6 cellular contexts compared by ENCODE assay signal in genomic region chr21:9001890-9002663, GRCh38.
A peak's percentile ranks its signal among the peaks of the same experiment; 100 is the strongest.
DNase-seq lines count a peak whose midpoint lies in the region; ATAC-seq, FAIRE-seq and TF ChIP-seq lines count a peak whose summit lies in the region.
"Not testable (repeated sequence)": the region's sequence is repeated elsewhere in the genome, so short reads cannot be mapped to it uniquely, and the experiment has no call there.

No MANE protein-coding gene starts in this region.

- in situ Hi-C loops in Panc1 (cut with HindIII; ENCODE audit: low pct_unique_long_range_greater_than_20kb, low sequenced_read_pairs) = not testable (repeated sequence)
- in situ Hi-C loops in K562 (cut with MboI) = loop anchor here (25.0 kb wide), 1 partner anchor 1160 kb away; no protein-coding TSS in a partner anchor

- not testable (repeated sequence) for H3K79me2 ChIP-seq in K562 (ENCODE audit: control insufficient read depth, insufficient read depth, low read length)

- not testable (repeated sequence) for H4K20me1 ChIP-seq in K562 (replicated peaks; ENCODE audit: control insufficient read depth, insufficient read depth, low read length)

- WGBS in K562 (ENCODE audit: insufficient coverage, low coverage, missing lambda C conversion rate) = 4% methylated on average over 5 of the region's 5 CpGs

- not testable (repeated sequence) for H3K9me3 ChIP-seq in MG63; Panc1 (ENCODE audit: control insufficient read depth, insufficient read depth, low read depth, low read length); K562 (replicated peaks; ENCODE audit: control insufficient read depth, insufficient read depth, low read depth, low read length)

- TF ChIP-seq EP300 in K562 (IDR thresholded peaks at IDR 0.05; ENCODE audit: low read length) = not testable (repeated sequence)

- H3K4me2 ChIP-seq in K562 (ENCODE audit: insufficient read depth, low read length) = not testable (repeated sequence)

- BruUV-seq in Calu3 (replicated peaks; lab: Mats Ljungman, UMichigan); Panc1 (replicated peaks; lab: Mats Ljungman, UMichigan); K562 (replicated peaks; lab: Mats Ljungman, UMichigan): not testable (repeated sequence)

- POLR2A ChIA-PET in Panc1 (lab: Charles Lee); K562 (lab: Yijun Ruan, JAX): not testable (repeated sequence)

- not testable (repeated sequence) for H2AFZ ChIP-seq in K562 (ENCODE audit: low read depth, low read length)

- TF ChIP-seq CTCF in Calu3 (IDR thresholded peaks at IDR 0.05; ENCODE audit: unreplicated experiment); Panc1 (IDR thresholded peaks at IDR 0.05); K562 (IDR thresholded peaks at IDR 0.05 in 2 of 3, conservative IDR thresholded peaks at IDR 0.05 in 1 of 3; ENCODE audit: insufficient read depth in 2 of 3, low read depth in 1 of 3, low read length in 3 of 3): not testable (repeated sequence)

- H3K4me3 ChIP-seq in MG63; Panc1 (ENCODE audit: low read depth in 2 of 2, low read length in 2 of 2); K562: not testable (repeated sequence)

- H3K27me3 ChIP-seq in MG63; Panc1 (ENCODE audit: control insufficient read depth, insufficient read depth, low read length); K562 (ENCODE audit: control insufficient read depth in 2 of 2, insufficient read depth in 2 of 2, low read length in 2 of 2): not testable (repeated sequence)

- TF ChIP-seq POLR2A in K562 (conservative IDR thresholded peaks at IDR 0.05) = not testable (repeated sequence)

- not testable (repeated sequence) for FAIRE-seq in K562 (lab: Jason Lieb, UNC)

- H3K27ac ChIP-seq in Panc1 (ENCODE audit: low read length); K562 (ENCODE audit: extremely low read depth, low read depth, low read length): not testable (repeated sequence)

- intact Hi-C loops in Calu3 (cut with micrococcal nuclease; ENCODE audit: unreplicated experiment); Panc1 (cut with micrococcal nuclease; ENCODE audit: unreplicated experiment); K562 (cut with micrococcal nuclease): not testable (repeated sequence)

- peaks cover 35% of the 10 kb centered on the region for H3K27me3 Mint-ChIP-seq in Calu3 (ENCODE audit: unreplicated experiment)

- H3K4me1 ChIP-seq in Panc1 (ENCODE audit: control insufficient read depth, insufficient read depth, low read length); K562 (replicated peaks in 1 of 2; ENCODE audit: control insufficient read depth in 2 of 2, insufficient read depth in 2 of 2, low read length in 2 of 2): not testable (repeated sequence)

- not testable (repeated sequence) for H3K9me1 ChIP-seq in K562 (ENCODE audit: control insufficient read depth, insufficient read depth, low read length)

- not testable (repeated sequence) for H3K9ac ChIP-seq in K562 (ENCODE audit: insufficient read depth in 1 of 2, low read depth in 2 of 2, low read length in 2 of 2)

- not testable (repeated sequence) for H3K36me3 ChIP-seq in MG63; Panc1 (ENCODE audit: control insufficient read depth, insufficient read depth, low read length); K562 (ENCODE audit: control insufficient read depth, insufficient read depth, low read length)

- peaks cover 88% of the 10 kb centered on the region for H3K36me3 Mint-ChIP-seq in Calu3 (ENCODE audit: insufficient read depth, unreplicated experiment)

- CTCF ChIA-PET in Calu3 (lab: Charles Lee); Panc1 (lab: Charles Lee); K562 (lab: Yijun Ruan, JAX; ENCODE audit: low intra/inter-chr PET ratio): not testable (repeated sequence)

- peak overlapping the region; percentile 91 for H3K27ac Mint-ChIP-seq in Calu3 (ENCODE audit: unreplicated experiment)

- not testable (repeated sequence) for H3K4me1 Mint-ChIP-seq in Calu3 (ENCODE audit: low read depth, unreplicated experiment)

- H3K9me3 Mint-ChIP-seq in Calu3 (ENCODE audit: low read depth, unreplicated experiment) = not testable (repeated sequence)

- not testable (repeated sequence) for ATAC-seq in Panc1, K562

- peak; percentile 29 for DNase-seq in Calu3
- peak; percentile 73 for DNase-seq in MG63
- DNase-seq in Panc1 (ENCODE audit: low read depth, low spot score) = peak; percentile 58
- DNase-seq in SW480 (ENCODE audit: low spot score) = peak; percentile 88
- DNase-seq in K562 (ENCODE audit: extremely low read depth in 1 of 4, low spot score in 3 of 4) = not testable (repeated sequence)
- peak; percentile 6 for DNase-seq in kidney tubule cell (ENCODE audit: low spot score)

- TF ChIP-seq RAD21 in K562 (CRISPR knock-in tag; conservative IDR thresholded peaks at IDR 0.05 in 1 of 2, IDR thresholded peaks at IDR 0.05 in 1 of 2) = not testable (repeated sequence)

- H3K4me3 Mint-ChIP-seq in Calu3 (ENCODE audit: low read depth, unreplicated experiment) = not testable (repeated sequence)

TF ChIP-seq in K562, 482 proteins besides CTCF, POLR2A, EP300 and RAD21:
- peak; percentile 77 for TF ChIP-seq SFPQ (IDR thresholded peaks at IDR 0.05; ENCODE audit: low read depth, low read length)
